ENCODE assay signal across 8 cellular contexts in the genomic region with DNA sequence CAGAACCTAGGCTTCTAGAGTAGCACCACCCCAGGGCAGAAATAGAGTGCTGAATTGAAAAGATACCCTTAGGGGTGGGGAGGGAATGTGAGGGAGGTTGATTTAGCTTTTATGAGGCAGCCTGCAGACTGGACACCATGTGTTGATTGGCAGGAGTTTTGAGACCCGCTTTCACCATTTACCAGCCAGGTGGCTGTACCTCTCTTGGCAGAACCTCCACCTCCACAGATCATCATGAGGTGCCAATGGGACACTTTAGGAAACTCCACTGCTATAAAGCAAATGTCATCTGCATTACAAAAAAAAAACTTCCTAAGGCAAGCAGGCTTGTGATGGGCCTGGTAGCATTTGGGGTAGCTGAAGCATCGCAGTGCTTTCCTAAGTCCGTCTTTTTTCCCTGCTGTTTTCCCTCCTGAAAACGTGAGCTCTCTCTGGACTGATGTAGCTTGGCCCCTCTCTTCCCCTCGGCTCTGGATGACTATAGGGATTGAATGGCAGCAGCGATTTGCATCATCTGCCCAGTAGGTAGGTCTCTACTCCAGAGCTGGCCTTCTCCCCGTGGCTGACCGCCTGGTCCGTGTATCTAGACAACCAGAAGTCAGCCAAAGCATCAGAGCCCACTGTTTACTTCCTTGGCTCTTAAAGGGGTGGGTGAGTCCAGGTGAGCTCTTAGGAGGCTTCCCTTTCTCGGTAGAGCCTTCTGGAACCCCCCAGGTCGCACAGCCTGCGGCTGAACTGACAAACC.
A peak's percentile ranks its signal among the peaks of the same experiment; 100 is the strongest.
DNase-seq lines count a peak whose midpoint lies in the region; ATAC-seq lines count a peak whose summit lies in the region.

No MANE protein-coding gene starts in this region.

- DNase-seq in DMS53 (lab: John Stamatoyannopoulos, UW) (peak; percentile 22), DMS53 treated with DMSO at 0.1 percent for 48 hours (lab: John Stamatoyannopoulos, UW; ENCODE audit: unreplicated experiment) (no peak), LoVo (ENCODE audit: low spot score) (no peak), NCI-H524 treated with DMSO at 0.1 percent for 48 hours (lab: John Stamatoyannopoulos, UW) (no peak)
- no peak for DNase-seq in stimulated activated naive B cell treated with anti-CD40 and anti-IgM and Interleukin-4, amounts not matched to agents 10 μg/mL and 1 μg/mL and 100 μg/mL, for 72 hours
- DNase-seq in activated CD4-positive, CD25-positive, alpha-beta regulatory T cell (lab: John Stamatoyannopoulos, UW): no peak

- peak overlapping the region; percentile 76 for H3K4me3 Mint-ChIP-seq in activated naive CD8-positive, alpha-beta T cell
- H3K4me3 Mint-ChIP-seq in stimulated activated naive B cell treated with anti-CD40 and anti-IgM and Interleukin-4, amounts not matched to agents 10 μg/mL and 1 μg/mL and 100 μg/mL, for 72 hours: peak overlapping the region; percentile 83 to 88

- peaks cover 12% of the 10 kb centered on the region for H3K4me1 Mint-ChIP-seq in activated naive CD8-positive, alpha-beta T cell (ENCODE audit: low read depth)
- H3K4me1 Mint-ChIP-seq in stimulated activated naive B cell treated with anti-CD40 and anti-IgM and Interleukin-4, amounts not matched to agents 10 μg/mL and 1 μg/mL and 100 μg/mL, for 72 hours: peaks cover 10 to 25% of the 10 kb centered on the region in 2 donors

- H3K27ac Mint-ChIP-seq in activated naive CD8-positive, alpha-beta T cell: peak overlapping the region; percentile 64
- H3K27ac Mint-ChIP-seq in stimulated activated naive B cell treated with anti-CD40 and anti-IgM and Interleukin-4, amounts not matched to agents 10 μg/mL and 1 μg/mL and 100 μg/mL, for 72 hours: peak overlapping the region; percentile 59

- peak overlapping the region; percentile 77 for H3K4me3 ChIP-seq in iPS-18c (ENCODE audit: insufficient read depth, low read depth, low read length)

- H3K9me3 ChIP-seq in iPS-18c (ENCODE audit: control insufficient read depth, insufficient read depth, low read length): peaks cover 2% of the 10 kb centered on the region

- H3K36me3 Mint-ChIP-seq in activated naive CD8-positive, alpha-beta T cell: peaks cover 3% of the 10 kb centered on the region
- peaks cover 20 to 29% of the 10 kb centered on the region in 2 donors for H3K36me3 Mint-ChIP-seq in stimulated activated naive B cell treated with anti-CD40 and anti-IgM and Interleukin-4, amounts not matched to agents 10 μg/mL and 1 μg/mL and 100 μg/mL, for 72 hours

- no peaks in the 10 kb centered on the region for H3K9me3 Mint-ChIP-seq in activated naive CD8-positive, alpha-beta T cell (ENCODE audit: low read depth)
- H3K9me3 Mint-ChIP-seq in stimulated activated naive B cell treated with anti-CD40 and anti-IgM and Interleukin-4, amounts not matched to agents 10 μg/mL and 1 μg/mL and 100 μg/mL, for 72 hours: peaks cover 0 to 1% of the 10 kb centered on the region in 2 donors

- H3K27me3 Mint-ChIP-seq in activated naive CD8-positive, alpha-beta T cell: no peaks in the 10 kb centered on the region
- H3K27me3 Mint-ChIP-seq in stimulated activated naive B cell treated with anti-CD40 and anti-IgM and Interleukin-4, amounts not matched to agents 10 μg/mL and 1 μg/mL and 100 μg/mL, for 72 hours: peaks cover 0 to 5% of the 10 kb centered on the region in 2 donors

- no peak for ATAC-seq in stimulated activated naive B cell treated with anti-CD40 and anti-IgM and Interleukin-4, amounts not matched to agents 10 μg/mL and 1 μg/mL and 100 μg/mL, for 72 hours (replicated peaks)
